Comparison of ENCODE assay signal across 8 cellular contexts in genomic region chr22:37632174-37633081, GRCh38.
DNase-seq lines count a peak whose midpoint lies in the region; ATAC-seq and TF ChIP-seq lines count a peak whose summit lies in the region.

No MANE protein-coding gene starts in this region.

- no peak for TF ChIP-seq CTCF in DOHH2 (IDR thresholded peaks at IDR 0.05; ENCODE audit: low read depth, low read length, poor library complexity, severe bottlenecking)
- TF ChIP-seq CTCF in nephron progenitor cell (IDR thresholded peaks at IDR 0.05): no peak

- H3K4me2 ChIP-seq in DOHH2 (ENCODE audit: low read length): peak overlapping the region; percentile 74

- no peaks in the 10 kb centered on the region; the same call in 1 of the 2 replicates for H4K20me1 ChIP-seq in DOHH2 (ENCODE audit: control insufficient read depth, insufficient read depth, low read depth, low read length)

- H3K27me3 Mint-ChIP-seq in activated naive CD8-positive, alpha-beta T cell: no peaks in the 10 kb centered on the region
- H3K27me3 Mint-ChIP-seq in nephron progenitor cell (ENCODE audit: low read depth, poor library complexity): no peaks in the 10 kb centered on the region

- no peaks in the 10 kb centered on the region for H3K9me2 ChIP-seq in DOHH2 (replicated peaks; ENCODE audit: control insufficient read depth, low read length)

- peak; percentile 16 for ATAC-seq in HG02870 (IDR thresholded peaks at IDR 0.05; ENCODE audit: unreplicated experiment)

- H3K4me3 Mint-ChIP-seq in activated naive CD8-positive, alpha-beta T cell: peak overlapping the region; percentile 81
- no peak overlapping the region for H3K4me3 Mint-ChIP-seq in nephron progenitor cell

- peaks cover 44% of the 10 kb centered on the region for H3K4me1 ChIP-seq in DOHH2 (ENCODE audit: control insufficient read depth, low read length)
- no peaks in the 10 kb centered on the region for H3K4me1 ChIP-seq in HAP-1

- H3K27ac ChIP-seq in DOHH2 (ENCODE audit: low read depth, low read length): peak overlapping the region; percentile 59

- H3K79me2 ChIP-seq in DOHH2 (ENCODE audit: control insufficient read depth, low read length): no peaks in the 10 kb centered on the region

- in situ Hi-C loops in HAP-1 (cut with MboI; ENCODE audit: low sequenced_read_pairs): no loop called here

- no peaks in the 10 kb centered on the region for H3K36me3 Mint-ChIP-seq in activated naive CD8-positive, alpha-beta T cell
- H3K36me3 Mint-ChIP-seq in nephron progenitor cell (ENCODE audit: low read depth): no peaks in the 10 kb centered on the region

- H3F3A ChIP-seq in DOHH2 (ENCODE audit: control insufficient read depth, insufficient read depth): peaks cover 19% of the 10 kb centered on the region; the same call in 1 of the 2 replicates

- H3K4me3 ChIP-seq in DOHH2 (ENCODE audit: low read length) (no peak overlapping the region), HAP-1 (no peak overlapping the region)

- H3K4me1 Mint-ChIP-seq in activated naive CD8-positive, alpha-beta T cell (ENCODE audit: low read depth): peaks cover 69% of the 10 kb centered on the region
- peaks cover 58% of the 10 kb centered on the region for H3K4me1 Mint-ChIP-seq in nephron progenitor cell

- H3K9me3 ChIP-seq in DOHH2 (ENCODE audit: control insufficient read depth, insufficient read depth, low read length) (no peaks in the 10 kb centered on the region), HAP-1 (no peaks in the 10 kb centered on the region)

- no peaks in the 10 kb centered on the region for H3K9me3 Mint-ChIP-seq in activated naive CD8-positive, alpha-beta T cell (ENCODE audit: low read depth)
- H3K9me3 Mint-ChIP-seq in nephron progenitor cell: no peaks in the 10 kb centered on the region

- H3K27me3 ChIP-seq in DOHH2 (ENCODE audit: control insufficient read depth, low read length) (no peaks in the 10 kb centered on the region), HAP-1 (ENCODE audit: low read depth) (no peaks in the 10 kb centered on the region)

- DNase-seq in nephron progenitor cell (no peak), HAP-1 (ENCODE audit: low spot score in 2 of 2) (no peak), activated gamma-delta T cell treated with Interleukin-2 at 50 U/mL for 16 hours (no peak), hippocampal formation (lab: John Stamatoyannopoulos, UW) (no peak), NCI-H510A treated with DMSO at 0.1 percent for 48 hours (lab: John Stamatoyannopoulos, UW) (no peak)

- H3K27ac Mint-ChIP-seq in activated naive CD8-positive, alpha-beta T cell: peak overlapping the region; percentile 95
- peak overlapping the region; percentile 98 for H3K27ac Mint-ChIP-seq in nephron progenitor cell

- H3K36me3 ChIP-seq in DOHH2 (ENCODE audit: control insufficient read depth, low read length): peaks cover 59% of the 10 kb centered on the region
- peaks cover 14% of the 10 kb centered on the region for H3K36me3 ChIP-seq in HAP-1 (replicated peaks)
